19 cellular contexts compared by ENCODE assay signal in genomic region chr14:100732766-100733100, GRCh38. TPM values are rescaled to one million over a fixed set of nuclear protein-coding genes. Genes with fewer than 3 reads are reported as not detected.
DNase-seq lines count a peak whose midpoint lies in the region; ATAC-seq and TF ChIP-seq lines count a peak whose summit lies in the region.
"Had no signal": no experiment of that assay in that cellular context is flagged by ENCODE, and none has a peak within 500 bp of the region (broad histone marks: within the 10 kb centered on the region; RNA-seq: fewer than 3 reads in every experiment).

No MANE protein-coding gene starts in this region.

- peaks cover 54% of the 10 kb centered on the region for H4K20me1 ChIP-seq in neural progenitor cell (ENCODE audit: low read depth)

- no peak overlapping the region for H3K4me3 Mint-ChIP-seq in natural killer cell treated with Interleukin-12 subunit alpha and Interleukin-12 subunit beta and Interleukin-15 and Interleukin-18, amount 100 ng/mL, for 72 hours
- H3K4me3 Mint-ChIP-seq in natural killer cell (no peak overlapping the region), neural progenitor cell (no peak overlapping the region)
- H3K4me3 Mint-ChIP-seq: CD4-positive, alpha-beta T cell; GM23338 had no signal

- H3K9me3 ChIP-seq in neural progenitor cell (ENCODE audit: low read depth) = no peaks in the 10 kb centered on the region
- peaks cover 1% of the 10 kb centered on the region for H3K9me3 ChIP-seq in aorta (ENCODE audit: control insufficient read depth, low read length)
- H3K9me3 ChIP-seq: A549, Caco-2 had no signal

- 51 to 62% methylated on average over 7 of the region's 7 CpGs for WGBS in aorta, 2 donors

- no peaks in the 10 kb centered on the region for H3K4me1 Mint-ChIP-seq in natural killer cell treated with Interleukin-12 subunit alpha and Interleukin-12 subunit beta and Interleukin-15 and Interleukin-18, amount 100 ng/mL, for 72 hours (ENCODE audit: low read depth in 2 of 2)
- H3K4me1 Mint-ChIP-seq in natural killer cell = no peaks in the 10 kb centered on the region
- peaks cover 38% of the 10 kb centered on the region for H3K4me1 Mint-ChIP-seq in neural progenitor cell

- H3K4me1 ChIP-seq in neural progenitor cell = peaks cover 47% of the 10 kb centered on the region
- H3K4me1 ChIP-seq in aorta (ENCODE audit: control insufficient read depth in 1 of 2, insufficient read depth in 2 of 2, low read length in 2 of 2) = no peaks in the 10 kb centered on the region
- H3K4me1 ChIP-seq: A549, Caco-2 had no signal

- no peaks in the 10 kb centered on the region for H3K9me3 Mint-ChIP-seq in natural killer cell treated with Interleukin-12 subunit alpha and Interleukin-12 subunit beta and Interleukin-15 and Interleukin-18, amount 100 ng/mL, for 72 hours
- no peaks in the 10 kb centered on the region for H3K9me3 Mint-ChIP-seq in natural killer cell
- H3K9me3 Mint-ChIP-seq in neural progenitor cell = no peaks in the 10 kb centered on the region
- H3K9me3 Mint-ChIP-seq: CD4-positive, alpha-beta T cell; GM23338 had no signal

- no peak overlapping the region for H3K4me2 ChIP-seq in neural progenitor cell
- H3K4me2 ChIP-seq: A549, GM23338 had no signal

- TF ChIP-seq CTCF in natural killer cell (IDR thresholded peaks at IDR 0.05) = no peak
- TF ChIP-seq CTCF in neural progenitor cell (IDR thresholded peaks at IDR 0.05) = no peak
- no peak for TF ChIP-seq CTCF in GM10266 (IDR thresholded peaks at IDR 0.05; ENCODE audit: control insufficient read depth, insufficient read depth, low read depth, missing control alignments)

- no peak overlapping the region for H3K27ac Mint-ChIP-seq in natural killer cell treated with Interleukin-12 subunit alpha and Interleukin-12 subunit beta and Interleukin-15 and Interleukin-18, amount 100 ng/mL, for 72 hours
- H3K27ac Mint-ChIP-seq in natural killer cell = no peak overlapping the region
- no peak overlapping the region for H3K27ac Mint-ChIP-seq in neural progenitor cell
- H3K27ac Mint-ChIP-seq: CD4-positive, alpha-beta T cell; GM23338 had no signal

- peaks cover 78% of the 10 kb centered on the region for H3F3A ChIP-seq in neural progenitor cell (ENCODE audit: low read depth)

- no peak overlapping the region for H2AFZ ChIP-seq in neural progenitor cell (replicated peaks)
- H2AFZ ChIP-seq: GM23338 had no signal

- H3K9ac ChIP-seq in neural progenitor cell = no peak overlapping the region

- H3K4me3 ChIP-seq in neural progenitor cell (no peak overlapping the region), aorta (ENCODE audit: low read length in 2 of 2) (no peak overlapping the region)
- H3K4me3 ChIP-seq: A549, GM23338 had no signal

- H3K27ac ChIP-seq in neural progenitor cell = peak overlapping the region; percentile 70
- H3K27ac ChIP-seq in aorta (ENCODE audit: low read depth in 1 of 2, low read length in 2 of 2) = no peak overlapping the region
- H3K27ac ChIP-seq: A549, C4-2B had no signal

- ATAC-seq in natural killer cell treated with Interleukin-12 subunit alpha and Interleukin-12 subunit beta and Interleukin-15 and Interleukin-18, amount 100 ng/mL, for 72 hours = no peak
- ATAC-seq in natural killer cell = no peak
- no peak for ATAC-seq in aorta (ENCODE audit: low FRiP score)
- no peak for ATAC-seq in GM19023 (IDR thresholded peaks at IDR 0.05; ENCODE audit: unreplicated experiment)
- ATAC-seq: A549, GM23338 had no signal

- peaks cover 37% of the 10 kb centered on the region for H3K79me2 ChIP-seq in neural progenitor cell (ENCODE audit: low read depth)

- intact Hi-C loops in natural killer cell (cut with micrococcal nuclease) = no loop called here
- intact Hi-C loops in aorta (cut with DNase I) = no loop called here

- no peaks in the 10 kb centered on the region for H3K36me3 Mint-ChIP-seq in natural killer cell treated with Interleukin-12 subunit alpha and Interleukin-12 subunit beta and Interleukin-15 and Interleukin-18, amount 100 ng/mL, for 72 hours
- H3K36me3 Mint-ChIP-seq in natural killer cell = no peaks in the 10 kb centered on the region
- peaks cover 4% of the 10 kb centered on the region for H3K36me3 Mint-ChIP-seq in neural progenitor cell

- DNase-seq in natural killer cell treated with Interleukin-12 subunit alpha and Interleukin-12 subunit beta and Interleukin-15 and Interleukin-18, amount 100 ng/mL, for 72 hours (ENCODE audit: low spot score) = peak; percentile 42
- DNase-seq in natural killer cell (no peak), neural progenitor cell (ENCODE audit: low spot score) (no peak), retina (peak; percentile 38), aorta (peak; percentile 4 to 24), DMS79 treated with DMSO at 0.1 percent for 48 hours (lab: John Stamatoyannopoulos, UW) (no peak), GM10266 (ENCODE audit: extremely low spot score) (no peak)
- DNase-seq: AML-193; Caco-2; CD4-positive, alpha-beta T cell; DND-41; EL; HCEC 1CT had no signal

- H3K36me3 ChIP-seq in neural progenitor cell (no peaks in the 10 kb centered on the region), aorta (ENCODE audit: control insufficient read depth in 1 of 2, insufficient read depth in 2 of 2, low read length in 1 of 2) (no peaks in the 10 kb centered on the region)

- no peaks in the 10 kb centered on the region for H3K27me3 ChIP-seq in neural progenitor cell
- no peaks in the 10 kb centered on the region for H3K27me3 ChIP-seq in aorta (ENCODE audit: control insufficient read depth in 1 of 2, insufficient read depth in 2 of 2, low read length in 1 of 2)

- peaks cover 11 to 15% of the 10 kb centered on the region in 2 donors for H3K27me3 Mint-ChIP-seq in natural killer cell treated with Interleukin-12 subunit alpha and Interleukin-12 subunit beta and Interleukin-15 and Interleukin-18, amount 100 ng/mL, for 72 hours
- H3K27me3 Mint-ChIP-seq in natural killer cell (ENCODE audit: low read depth in 2 of 2) (peaks cover 12 to 22% of the 10 kb centered on the region in 2 donors), neural progenitor cell (ENCODE audit: insufficient read depth, low read depth) (peaks cover 20% of the 10 kb centered on the region)

RNA-seq across cellular contexts. Expression of gene DLK1, which starts 6.0 kb away (rescaled TPM):
- not detected for total RNA-seq in natural killer cell treated with Interleukin-12 subunit alpha and Interleukin-12 subunit beta and Interleukin-15 and Interleukin-18, amount 100 ng/mL, for 72 hours
- total RNA-seq in natural killer cell = not detected
- total RNA-seq in neural progenitor cell (ENCODE audit: low replicate concordance) = 312 and 1,018 TPM in 2 replicates
- not detected for total RNA-seq in aorta
- polyA plus RNA-seq in aorta = under 1 TPM in 1 of 2 donors, not detected in 1; 0.13 TPM
- total RNA-seq: Caco-2; CD4-positive, alpha-beta T cell; HT-29 had no signal
- polyA plus RNA-seq: BJ had no signal

Comparison
In these comparisons a context has a peak if more than half of its experiments do, and no peak if none do; other contexts are left out.
1. DNase-seq: peak in natural killer cell treated with Interleukin-12 subunit alpha and Interleukin-12 subunit beta and Interleukin-15 and Interleukin-18, amount 100 ng/mL, for 72 hours (single experiment), retina (single experiment) and aorta (2 of 2); none in natural killer cell (single experiment), neural progenitor cell (single experiment), DMS79 treated with DMSO at 0.1 percent for 48 hours (single experiment) and GM10266 (single experiment).
2. RNA of gene DLK1, which starts 6.0 kb away (total RNA-seq): 312 to 1,018 TPM in neural progenitor cell; not detected in natural killer cell treated with Interleukin-12 subunit alpha and Interleukin-12 subunit beta and Interleukin-15 and Interleukin-18, amount 100 ng/mL, for 72 hours, not detected in natural killer cell and not detected in aorta; every median in the first group is over 100 times any median in the second.